ENCODE assay signal across 9 cellular contexts in genomic region chr4:3291411-3291968, GRCh38. TPM values are rescaled to one million over a fixed set of nuclear protein-coding genes. Genes with fewer than 3 reads are reported as not detected.
DNase-seq lines count a peak whose midpoint lies in the region; TF ChIP-seq lines count a peak whose summit lies in the region.
"Had no signal": no experiment of that assay in that cellular context is flagged by ENCODE, and none has a peak within 500 bp of the region (broad histone marks: within the 10 kb centered on the region; RNA-seq: fewer than 3 reads in every experiment).

No MANE protein-coding gene starts in this region.

- H3K36me3 Mint-ChIP-seq in Calu3 (ENCODE audit: insufficient read depth, unreplicated experiment) (peaks cover 18% of the 10 kb centered on the region), mesothelial cell of epicardium (peaks cover 18% of the 10 kb centered on the region)

- peak overlapping the region; percentile 87 for H3K27ac ChIP-seq in cingulate gyrus (ENCODE audit: low read depth, low read length)

- intact Hi-C loops in Calu3 (cut with micrococcal nuclease; ENCODE audit: unreplicated experiment): no loop called here

- H3K4me1 Mint-ChIP-seq in Calu3 (ENCODE audit: low read depth, unreplicated experiment) (peaks cover 20% of the 10 kb centered on the region), mesothelial cell of epicardium (peaks cover 20% of the 10 kb centered on the region)

- H3K27ac Mint-ChIP-seq in Calu3 (ENCODE audit: unreplicated experiment) (peak overlapping the region; percentile 57), mesothelial cell of epicardium (peak overlapping the region; percentile 83)

- H3K27me3 Mint-ChIP-seq in Calu3 (ENCODE audit: unreplicated experiment) (peaks cover 11% of the 10 kb centered on the region), mesothelial cell of epicardium (ENCODE audit: low read depth) (peaks cover 19% of the 10 kb centered on the region)

- DNase-seq in Calu3 (peak; percentile 35), NCI-H146 (lab: John Stamatoyannopoulos, UW) (peak; percentile 83), mesothelial cell of epicardium (ENCODE audit: low spot score in 2 of 2, unreplicated experiment in 2 of 2) (no peak), medulla oblongata (ENCODE audit: extremely low spot score) (no peak), cortex of kidney (lab: John Stamatoyannopoulos, UW) (no peak), AML-193 (lab: John Stamatoyannopoulos, UW) (no peak), NCI-H187 treated with DMSO at 0.1 percent for 48 hours (lab: John Stamatoyannopoulos, UW) (no peak)

- TF ChIP-seq CTCF in Calu3 (IDR thresholded peaks at IDR 0.05; ENCODE audit: unreplicated experiment) (no peak), mesothelial cell of epicardium (IDR thresholded peaks at IDR 0.05; ENCODE audit: unreplicated experiment) (no peak)

- BruUV-seq in Calu3 (replicated peaks; lab: Mats Ljungman, UMichigan): TSS peak; percentile 37

- H3K9me3 Mint-ChIP-seq in Calu3 (ENCODE audit: low read depth, unreplicated experiment) (no peaks in the 10 kb centered on the region), mesothelial cell of epicardium (no peaks in the 10 kb centered on the region)

- CTCF ChIA-PET in Calu3 (lab: Charles Lee): interaction anchor here (1.1 kb wide), 1 partner anchor 88 kb away, joined by 4 read pairs; no protein-coding TSS in a partner anchor

- H3K4me3 Mint-ChIP-seq in Calu3 (ENCODE audit: low read depth, unreplicated experiment) (peak overlapping the region; percentile 81), mesothelial cell of epicardium (peak overlapping the region; percentile 81)

RNA-seq across cellular contexts. Expression of gene RGS12, which starts 1.3 kb away (rescaled TPM):
- total RNA-seq in Calu3 (2022): 11.1 and 13.9 TPM in 2 replicates
- total RNA-seq in mesothelial cell of epicardium: 75.9 to 81.9 TPM (median 78.9 TPM) in 3 replicates

RNA-seq across cellular contexts. Expression of gene MSANTD1, which starts 42.5 kb away (rescaled TPM):
- total RNA-seq in Calu3 (2022) (1.4 and 1.6 TPM in 2 replicates), mesothelial cell of epicardium (2.5 to 3.1 TPM (median 2.6 TPM) in 3 replicates)
- total RNA-seq: HT1080 had no signal

Comparison
In these comparisons a context has a peak if more than half of its experiments do, and no peak if none do; other contexts are left out.
1. DNase-seq: peak in Calu3 (single experiment) and NCI-H146 (single experiment); none in mesothelial cell of epicardium (0 of 2), medulla oblongata (single experiment), cortex of kidney (single experiment), AML-193 (0 of 2) and NCI-H187 treated with DMSO at 0.1 percent for 48 hours (single experiment).